ENCODE assay signal across 33 cellular contexts in the genomic region with DNA sequence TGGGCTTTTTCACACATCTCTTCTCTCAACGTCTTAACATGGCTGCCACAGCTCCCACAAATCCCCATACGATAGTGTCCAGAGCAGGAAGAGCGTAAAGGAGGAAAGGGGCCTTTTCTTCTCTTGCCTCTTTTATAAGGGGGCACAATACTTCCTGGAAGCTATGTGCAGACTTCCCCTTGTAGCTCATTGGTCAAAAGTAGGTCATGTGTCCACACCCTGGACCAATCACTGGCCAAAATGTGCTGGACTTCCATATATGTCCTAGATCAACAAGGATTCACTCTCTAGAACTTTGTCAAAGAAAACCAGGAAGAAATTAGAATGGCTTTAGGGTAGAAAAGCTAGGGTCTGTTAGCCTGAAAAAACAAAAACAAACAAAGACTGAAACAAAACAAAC. TPM values are rescaled to one million over a fixed set of nuclear protein-coding genes. Genes with fewer than 3 reads are reported as not detected.
"Had no signal": no experiment of that assay in that cellular context is flagged by ENCODE, and none has a peak within 500 bp of the region (broad histone marks: within the 10 kb centered on the region; RNA-seq: fewer than 3 reads in every experiment).

No MANE protein-coding gene starts in this region.

- H3K9me3 ChIP-seq: MG63 had no signal

- H3K27ac Mint-ChIP-seq: activated CD4-positive, alpha-beta memory T cell treated with anti-CD3 and anti-CD28 coated beads, Interleukin-2, amount 10 ng/mL, durations not matched to agents 7 days and 5 days; activated CD4-positive, alpha-beta T cell treated with anti-CD3 and anti-CD28 coated beads for 36 hours; activated CD8-positive, alpha-beta memory T cell treated with anti-CD3 and anti-CD28 coated beads, Interleukin-2, amount 10 ng/mL, durations not matched to agents 7 days and 5 days; activated naive CD4-positive, alpha-beta T cell treated with anti-CD3 and anti-CD28 coated beads, Interleukin-2, amount 10 ng/mL, durations not matched to agents 7 days and 5 days; activated naive CD8-positive, alpha-beta T cell treated with anti-CD3 and anti-CD28 coated beads for 36 hours had no signal

- H3K4me2 ChIP-seq: PC-9 had no signal

- H3K4me3 ChIP-seq: MG63, PC-9 had no signal

- DNase-seq: activated CD4-positive, alpha-beta memory T cell treated with anti-CD3 and anti-CD28 coated beads, Interleukin-2, amount 10 ng/mL, durations not matched to agents 7 days and 5 days; activated CD4-positive, alpha-beta T cell treated with anti-CD3 and anti-CD28 coated beads for 36 hours; activated CD8-positive, alpha-beta memory T cell treated with anti-CD3 and anti-CD28 coated beads for 24 hours; activated CD8-positive, alpha-beta memory T cell treated with anti-CD3 and anti-CD28 coated beads, Interleukin-2, amount 10 ng/mL, durations not matched to agents 7 days and 5 days; activated CD8-positive, alpha-beta memory T cell treated with anti-CD3 and anti-CD28 coated beads, Interleukin-2, amount 50 U/mL, for 48 hours; activated effector memory CD4-positive, alpha-beta T cell treated with Interleukin-2 at 50 U/mL for 16 hours; activated naive CD4-positive, alpha-beta T cell treated with anti-CD3 and anti-CD28 coated beads, Interleukin-2, amount 10 ng/mL, durations not matched to agents 7 days and 5 days; activated naive CD8-positive, alpha-beta T cell treated with anti-CD3 and anti-CD28 coated beads for 36 hours; activated T-cell treated with anti-CD3 and anti-CD28 coated beads, Interleukin-2, amount 50 U/mL, for 48 hours; amniotic stem cell; aorta; brain microvascular endothelial cell; central memory CD4-positive, alpha-beta T cell; Karpas-422; MG63; NCI-H1092 treated with DMSO at 0.1 percent for 48 hours; NCI-H1417; NCI-H146; NCI-H187; NCI-H2029 treated with DMSO at 0.1 percent for 48 hours; NCI-H2107; NCI-H2171; NCI-H510A; NCI-H526; NCI-H748 treated with DMSO at 0.1 percent for 48 hours; NK-92 treated with Interleukin-12 subunit alpha and Interleukin-12 subunit beta, amount 100 ng/mL, for 24 hours; PC-9; Right ventricle myocardium superior; T1000 had no signal

- H3K36me3 Mint-ChIP-seq: activated CD8-positive, alpha-beta memory T cell treated with anti-CD3 and anti-CD28 coated beads, Interleukin-2, amount 10 ng/mL, durations not matched to agents 7 days and 5 days; activated naive CD4-positive, alpha-beta T cell treated with anti-CD3 and anti-CD28 coated beads, Interleukin-2, amount 10 ng/mL, durations not matched to agents 7 days and 5 days had no signal

- H3K36me3 ChIP-seq: brain microvascular endothelial cell, MG63 had no signal

- ATAC-seq: activated CD4-positive, alpha-beta T cell treated with anti-CD3 and anti-CD28 coated beads for 36 hours; activated CD4-positive, CD25-positive, alpha-beta regulatory T cell treated with anti-CD3 and anti-CD28 coated beads, Interleukin-2, amount 50 U/mL, for 24 hours; activated CD8-positive, alpha-beta memory T cell treated with anti-CD3 and anti-CD28 coated beads, Interleukin-2, amount 10 ng/mL, durations not matched to agents 7 days and 5 days had no signal

- H3K4me3 Mint-ChIP-seq: activated CD4-positive, alpha-beta memory T cell treated with anti-CD3 and anti-CD28 coated beads, Interleukin-2, amount 10 ng/mL, durations not matched to agents 7 days and 5 days; activated CD4-positive, alpha-beta T cell treated with anti-CD3 and anti-CD28 coated beads for 36 hours; activated CD8-positive, alpha-beta memory T cell treated with anti-CD3 and anti-CD28 coated beads, Interleukin-2, amount 10 ng/mL, durations not matched to agents 7 days and 5 days; activated naive CD4-positive, alpha-beta T cell treated with anti-CD3 and anti-CD28 coated beads, Interleukin-2, amount 10 ng/mL, durations not matched to agents 7 days and 5 days; activated naive CD8-positive, alpha-beta T cell treated with anti-CD3 and anti-CD28 coated beads for 36 hours had no signal

- H2AFZ ChIP-seq: PC-9 had no signal

- H3K4me1 Mint-ChIP-seq: activated CD4-positive, alpha-beta memory T cell treated with anti-CD3 and anti-CD28 coated beads, Interleukin-2, amount 10 ng/mL, durations not matched to agents 7 days and 5 days; activated CD4-positive, alpha-beta T cell treated with anti-CD3 and anti-CD28 coated beads for 36 hours; activated CD8-positive, alpha-beta memory T cell treated with anti-CD3 and anti-CD28 coated beads, Interleukin-2, amount 10 ng/mL, durations not matched to agents 7 days and 5 days; activated naive CD4-positive, alpha-beta T cell treated with anti-CD3 and anti-CD28 coated beads, Interleukin-2, amount 10 ng/mL, durations not matched to agents 7 days and 5 days; activated naive CD8-positive, alpha-beta T cell treated with anti-CD3 and anti-CD28 coated beads for 36 hours had no signal

- FAIRE-seq: TTC549 had no signal

- H3K27me3 ChIP-seq: brain microvascular endothelial cell, MG63 had no signal

- H3K27ac ChIP-seq: brain microvascular endothelial cell, PC-9 had no signal

RNA-seq across cellular contexts. Expression of a gene that starts 26.7 kb away (rescaled TPM):
- total RNA-seq: activated CD4-positive, alpha-beta memory T cell treated with anti-CD3 and anti-CD28 coated beads, Interleukin-2, amount 10 ng/mL, durations not matched to agents 7 days and 5 days; activated CD4-positive, alpha-beta T cell treated with anti-CD3 and anti-CD28 coated beads for 36 hours; activated CD8-positive, alpha-beta memory T cell treated with anti-CD3 and anti-CD28 coated beads, Interleukin-2, amount 10 ng/mL, durations not matched to agents 7 days and 5 days; activated naive CD8-positive, alpha-beta T cell treated with anti-CD3 and anti-CD28 coated beads for 36 hours; PC-9; T-helper 1 cell treated with Interleukin-12 subunit alpha and Interleukin-12 subunit beta and Interleukin-4 antibody, amounts not matched to agents 30 ng/mL and 1 ng/mL, for 36 hours; T-helper 2 cell treated with Interferon-gamma antibody and Interleukin-4, amounts not matched to agents 100 ng/mL and 5 ng/mL, for 36 hours had no signal

RNA-seq across cellular contexts. Expression of a gene that starts 58.8 kb away (rescaled TPM):
- total RNA-seq: activated CD4-positive, alpha-beta memory T cell treated with anti-CD3 and anti-CD28 coated beads, Interleukin-2, amount 10 ng/mL, durations not matched to agents 7 days and 5 days; activated CD4-positive, alpha-beta T cell treated with anti-CD3 and anti-CD28 coated beads for 36 hours; activated CD8-positive, alpha-beta memory T cell treated with anti-CD3 and anti-CD28 coated beads, Interleukin-2, amount 10 ng/mL, durations not matched to agents 7 days and 5 days; activated naive CD8-positive, alpha-beta T cell treated with anti-CD3 and anti-CD28 coated beads for 36 hours; PC-9; Right ventricle myocardium superior; T-helper 1 cell treated with Interleukin-12 subunit alpha and Interleukin-12 subunit beta and Interleukin-4 antibody, amounts not matched to agents 30 ng/mL and 1 ng/mL, for 36 hours; T-helper 2 cell treated with Interferon-gamma antibody and Interleukin-4, amounts not matched to agents 100 ng/mL and 5 ng/mL, for 36 hours had no signal
